In genomic region chrX:121121021-121121420, GRCh38 we compare ENCODE assay signal across 23 cellular contexts.
"Had no signal": no experiment of that assay in that cellular context is flagged by ENCODE, and none has a peak within 500 bp of the region (broad histone marks: within the 10 kb centered on the region; RNA-seq: fewer than 3 reads in every experiment).

No MANE protein-coding gene starts in this region.

- FAIRE-seq: HepG2 had no signal

- H3K27me3 ChIP-seq: MG63, SJCRH30 had no signal

- H3K9me3 ChIP-seq: MG63, SJCRH30 had no signal

- H3K4me3 ChIP-seq: MG63, SJCRH30 had no signal

- ATAC-seq: HepG2, Panc1, Right ventricle myocardium inferior, SK-N-SH treated with all-trans-retinoic acid at 6 μM for 48 hours had no signal

- DNase-seq: IMR-90, Karpas-422, KG1, MG63, NCI-H1092, NCI-H1105 treated with DMSO at 0.1 percent for 48 hours, NCI-H1417 treated with DMSO at 0.1 percent for 48 hours, NCI-H146, NCI-H1694 treated with DMSO at 0.1 percent for 48 hours, NCI-H1930, NCI-H2081, NCI-H2107, NCI-H2227 treated with DMSO at 0.1 percent for 48 hours, NCI-H524 treated with DMSO at 0.1 percent for 48 hours, NCI-H69, NCI-H774, SHP77 treated with DMSO at 0.1 percent for 48 hours, SJCRH30 had no signal

- H3K4me1 ChIP-seq: SJCRH30 had no signal

- H3K27ac ChIP-seq: RWPE1, SJCRH30 had no signal

- H3K36me3 ChIP-seq: MG63, SJCRH30 had no signal
